17 cellular contexts compared by ENCODE assay signal in the genomic region with DNA sequence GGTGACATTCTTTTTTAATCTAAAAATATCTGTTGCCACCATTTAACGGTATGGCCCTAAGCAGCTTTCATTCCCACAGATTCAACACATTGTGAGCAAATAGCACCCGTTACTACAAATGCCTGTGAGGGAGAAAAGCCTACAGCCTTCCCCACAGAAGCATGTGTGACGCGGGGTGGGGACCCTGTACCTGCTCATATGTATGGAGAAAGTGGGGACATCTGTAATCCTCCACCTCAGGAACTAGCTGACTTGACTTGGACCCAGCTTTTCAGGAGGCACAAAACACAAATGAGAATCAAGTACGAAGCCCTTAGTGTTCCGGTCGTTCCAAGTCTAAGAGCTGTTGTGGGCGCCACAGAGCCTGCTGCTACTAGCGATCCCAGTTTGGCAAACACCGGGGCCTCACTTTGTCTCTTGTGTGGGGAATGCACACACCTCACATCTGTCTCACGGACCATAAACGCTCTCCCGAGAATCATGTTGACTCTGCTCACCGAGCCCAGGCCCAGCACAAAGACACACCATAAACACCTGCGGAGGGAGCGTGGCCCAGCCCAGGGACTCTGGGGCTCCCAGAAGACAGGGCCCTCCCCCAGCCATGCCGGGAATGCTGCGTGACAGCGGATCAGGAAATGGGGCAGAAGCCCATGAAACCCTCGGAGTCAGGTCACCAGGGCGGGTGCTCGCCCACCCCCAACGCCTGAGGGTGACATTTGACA. TPM values are rescaled to one million over a fixed set of nuclear protein-coding genes. Genes with fewer than 3 reads are reported as not detected.
DNase-seq lines count a peak whose midpoint lies in the region; ATAC-seq, FAIRE-seq and TF ChIP-seq lines count a peak whose summit lies in the region.
"Had no signal": no experiment of that assay in that cellular context is flagged by ENCODE, and none has a peak within 500 bp of the region (broad histone marks: within the 10 kb centered on the region; RNA-seq: fewer than 3 reads in every experiment).

No MANE protein-coding gene starts in this region.

- H3K36me3 ChIP-seq in endodermal cell (ENCODE audit: control insufficient read depth, insufficient read depth, low read length) (no peaks in the 10 kb centered on the region), psoas muscle (ENCODE audit: insufficient read depth in 1 of 2, low read depth in 1 of 2) (no peaks in the 10 kb centered on the region)

- H3K27ac ChIP-seq in endodermal cell (ENCODE audit: low read depth, low read length) (peak overlapping the region; percentile 9), psoas muscle (no peak overlapping the region)

- H3K4me1 ChIP-seq in endodermal cell (ENCODE audit: control insufficient read depth, insufficient read depth, low read length) (peaks cover 8% of the 10 kb centered on the region), psoas muscle (peaks cover 20% of the 10 kb centered on the region)

- no peak for TF ChIP-seq CTCF in endodermal cell (conservative IDR thresholded peaks at IDR 0.05)
- no peak for TF ChIP-seq CTCF in psoas muscle (IDR thresholded peaks at IDR 0.05)
- no peak for TF ChIP-seq CTCF in glutamatergic neuron (IDR thresholded peaks at IDR 0.05; ENCODE audit: partially characterized antibody, unreplicated experiment)

- no peak overlapping the region for H3K9ac ChIP-seq in endodermal cell (ENCODE audit: extremely low read depth, low read length, poor library complexity, severe bottlenecking)

- H3K4me3 ChIP-seq in endodermal cell (ENCODE audit: low read length) (no peak overlapping the region), psoas muscle (no peak overlapping the region)

- peaks cover 32% of the 10 kb centered on the region for H3K4me1 Mint-ChIP-seq in endodermal cell
- H3K4me1 Mint-ChIP-seq in glutamatergic neuron (ENCODE audit: low read depth, unreplicated experiment): peaks cover 29% of the 10 kb centered on the region

- H3K4me3 Mint-ChIP-seq in endodermal cell: no peak overlapping the region
- H3K4me3 Mint-ChIP-seq in glutamatergic neuron (ENCODE audit: unreplicated experiment): no peak overlapping the region
- H3K4me3 Mint-ChIP-seq: activated CD8-positive, alpha-beta T cell treated with anti-CD3 and anti-CD28 coated beads for 36 hours; T-helper 1 cell treated with Interleukin-12 subunit alpha and Interleukin-12 subunit beta and Interleukin-4 antibody, amounts not matched to agents 30 μg/mL and 1 μg/mL, for 36 hours had no signal

- peak in 3 of 4 donors; percentile 22 to 26 (median 24) for ATAC-seq in psoas muscle
- no peak for ATAC-seq in HG02763 (IDR thresholded peaks at IDR 0.05; ENCODE audit: unreplicated experiment)
- ATAC-seq: activated CD8-positive, alpha-beta T cell treated with anti-CD3 and anti-CD28 coated beads for 36 hours; esophagus mucosa; HCT116 had no signal

- H3K27me3 ChIP-seq in endodermal cell (ENCODE audit: control insufficient read depth, insufficient read depth, low read length, poor library complexity, severe bottlenecking) (no peaks in the 10 kb centered on the region), psoas muscle (ENCODE audit: insufficient read depth in 3 of 3, low read length in 2 of 3) (no peaks in the 10 kb centered on the region)

- no peaks in the 10 kb centered on the region for H3K9me3 Mint-ChIP-seq in endodermal cell
- peaks cover 4% of the 10 kb centered on the region for H3K9me3 Mint-ChIP-seq in glutamatergic neuron (ENCODE audit: unreplicated experiment)
- H3K9me3 Mint-ChIP-seq: naive B cell; T-helper 1 cell treated with Interleukin-12 subunit alpha and Interleukin-12 subunit beta and Interleukin-4 antibody, amounts not matched to agents 30 μg/mL and 1 μg/mL, for 36 hours had no signal

- no peaks in the 10 kb centered on the region for H3K9me3 ChIP-seq in endodermal cell (ENCODE audit: control insufficient read depth, low read length)
- no peaks in the 10 kb centered on the region for H3K9me3 ChIP-seq in psoas muscle

- 71 to 77% methylated on average over 10 to 23 of the region's 23 CpGs for whole genome bisulfite sequencing in endodermal cell (ENCODE audit: insufficient coverage in 1 of 2, insufficient read length in 1 of 2), 2 experiments
- 51 to 69% (median 54%) methylated on average over 23 of the region's 23 CpGs for WGBS in psoas muscle, 3 donors

- intact Hi-C loops in psoas muscle (cut with DNase I): no loop called here

- FAIRE-seq in HTR-8/SVneo (lab: Jason Lieb, UNC): no peak

- H3K27ac Mint-ChIP-seq in endodermal cell (no peak overlapping the region), glutamatergic neuron (ENCODE audit: unreplicated experiment) (no peak overlapping the region)
- H3K27ac Mint-ChIP-seq: activated CD8-positive, alpha-beta T cell treated with anti-CD3 and anti-CD28 coated beads for 36 hours; T-helper 1 cell treated with Interleukin-12 subunit alpha and Interleukin-12 subunit beta and Interleukin-4 antibody, amounts not matched to agents 30 μg/mL and 1 μg/mL, for 36 hours had no signal

- H3K27me3 Mint-ChIP-seq in endodermal cell (ENCODE audit: insufficient read depth) (peaks cover 25% of the 10 kb centered on the region), glutamatergic neuron (ENCODE audit: unreplicated experiment) (peaks cover 3% of the 10 kb centered on the region)
- H3K27me3 Mint-ChIP-seq: activated CD8-positive, alpha-beta T cell treated with anti-CD3 and anti-CD28 coated beads for 36 hours had no signal

- DNase-seq in ELF-1 (ENCODE audit: low read depth, low spot score) (peak; percentile 78), NCI-H2107 (lab: John Stamatoyannopoulos, UW) (peak; percentile 30), endodermal cell (peak; percentile 88), psoas muscle (peak in 1 of 2 donors; percentile 56), HTR-8/SVneo (ENCODE audit: insufficient read length, low spot score) (no peak), glutamatergic neuron (no peak), retina (no peak)
- DNase-seq: activated CD8-positive, alpha-beta T cell treated with anti-CD3 and anti-CD28 coated beads for 36 hours; activated naive CD4-positive, alpha-beta T cell; C1 segment of cervical spinal cord; caudate nucleus; KBM-7; naive B cell had no signal

- H3K36me3 Mint-ChIP-seq in endodermal cell (ENCODE audit: low read depth) (no peaks in the 10 kb centered on the region), glutamatergic neuron (ENCODE audit: unreplicated experiment) (no peaks in the 10 kb centered on the region)
- H3K36me3 Mint-ChIP-seq: naive B cell had no signal

RNA-seq across cellular contexts. Expression of gene DLL1, which starts 21.6 kb away (rescaled TPM):
- total RNA-seq in endodermal cell (1 to 10 TPM; 3.1 to 3.6 TPM), psoas muscle (1 to 10 TPM; 2.9 to 5.3 (median 4.6) TPM), glutamatergic neuron (ENCODE audit: unreplicated experiment) (34.3 TPM)
- polyA plus RNA-seq in endodermal cell (2013, experiment 1 of 2): 79.0 TPM
- 59.5 TPM for polyA plus RNA-seq in endodermal cell (2013, experiment 2 of 2)
- polyA plus RNA-seq in psoas muscle: 1 to 10 TPM; 1.5 to 1.8 (median 1.6) TPM

RNA-seq across cellular contexts. Expression of gene FAM120B, which starts 37.2 kb away (rescaled TPM):
- total RNA-seq in endodermal cell: 10 to 100 TPM; 25.7 to 27.5 TPM
- polyA plus RNA-seq in endodermal cell (2013, experiment 1 of 2): 21.6 TPM
- polyA plus RNA-seq in endodermal cell (2013, experiment 2 of 2): 20.5 TPM
- 10 to 100 TPM; 17.2 to 24.2 (median 23.7) TPM for total RNA-seq in psoas muscle
- 10 to 100 TPM in 1 of 3 donors, 1 to 10 TPM in 2; 9.2 to 19.4 (median 9.4) TPM for polyA plus RNA-seq in psoas muscle
- total RNA-seq in glutamatergic neuron (ENCODE audit: unreplicated experiment): 48.3 TPM

Comparison
In these comparisons a context has a peak if more than half of its experiments do, and no peak if none do; other contexts are left out.
1. DNase-seq: peak in ELF-1 (single experiment), NCI-H2107 (single experiment) and endodermal cell (single experiment); none in HTR-8/SVneo (single experiment), glutamatergic neuron (single experiment) and retina (single experiment).